In the genomic region with DNA sequence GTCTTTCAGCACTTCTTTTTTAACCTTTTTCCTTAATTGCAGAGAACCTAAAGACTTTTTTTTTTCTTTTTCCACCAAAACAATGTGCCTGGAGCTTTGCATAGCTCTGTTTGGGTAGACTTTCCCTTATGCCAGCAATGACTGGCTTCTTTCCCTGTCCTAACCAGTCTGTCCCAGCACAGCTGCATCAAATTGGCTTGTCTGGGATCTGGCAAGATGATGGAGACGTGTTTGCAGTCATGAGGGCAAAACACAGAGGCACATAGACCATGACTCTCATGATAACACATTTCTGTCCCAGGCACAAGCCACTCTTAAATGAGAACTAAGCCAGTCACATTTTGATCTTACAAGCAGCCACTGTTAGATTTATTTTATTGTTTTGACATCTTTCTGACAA, we compare ENCODE assay signal across 26 cellular contexts. TPM values are rescaled to one million over a fixed set of nuclear protein-coding genes. Genes with fewer than 3 reads are reported as not detected.
A peak's percentile ranks its signal among the peaks of the same experiment; 100 is the strongest.
DNase-seq lines count a peak whose midpoint lies in the region; ATAC-seq and TF ChIP-seq lines count a peak whose summit lies in the region.
"Had no signal": no experiment of that assay in that cellular context is flagged by ENCODE, and none has a peak within 500 bp of the region (broad histone marks: within the 10 kb centered on the region; RNA-seq: fewer than 3 reads in every experiment).

No MANE protein-coding gene starts in this region.

- H2AK5ac ChIP-seq in H9 (ENCODE audit: insufficient read length, low read length): no peak overlapping the region

- no peaks in the 10 kb centered on the region for H3K36me3 ChIP-seq in aorta (ENCODE audit: control insufficient read depth in 1 of 2, insufficient read depth in 2 of 2, low read length in 1 of 2)
- H3K36me3 ChIP-seq: BE2C, HAP-1, MG63, SJCRH30 had no signal

- H3K27me3 ChIP-seq in aorta (ENCODE audit: control insufficient read depth in 1 of 2, insufficient read depth in 2 of 2, low read length in 1 of 2): no peaks in the 10 kb centered on the region
- H3K27me3 ChIP-seq in H9 (ENCODE audit: insufficient read depth, low read length): no peaks in the 10 kb centered on the region
- H3K27me3 ChIP-seq: SJCRH30 had no signal

- WGBS in aorta, 2 donors: 4 to 8% methylated on average over 1 of the region's 1 CpG
- no CpG with 5 or more reads among the region's 1 CpG for WGBS in H9 (ENCODE audit: extremely low coverage, insufficient read length, low lambda C conversion rate)

- H4K20me1 ChIP-seq in H9 (ENCODE audit: control insufficient read depth, insufficient read depth, insufficient read length): no peaks in the 10 kb centered on the region

- TF ChIP-seq CTCF in osteocyte (IDR thresholded peaks at IDR 0.05) (no peak), H9 (conservative IDR thresholded peaks at IDR 0.05) (no peak)

- H3K4me3 Mint-ChIP-seq in osteocyte (ENCODE audit: unreplicated experiment) (no peak overlapping the region), H9 (no peak overlapping the region)
- H3K4me3 Mint-ChIP-seq: CD8-positive, alpha-beta memory T cell; GM23338; HFFc6 had no signal

- no peaks in the 10 kb centered on the region for H3K23me2 ChIP-seq in H9 (ENCODE audit: insufficient read length, low read depth, low read length, poor library complexity, severe bottlenecking)

- no peak overlapping the region for H3T11ph ChIP-seq in H9 (ENCODE audit: low read length)

- no peaks in the 10 kb centered on the region for H3K79me2 ChIP-seq in H9 (ENCODE audit: insufficient read depth, low read length)

- H3K9me3 ChIP-seq in aorta (ENCODE audit: control insufficient read depth, low read length): no peaks in the 10 kb centered on the region
- H3K9me3 ChIP-seq in H9 (ENCODE audit: control insufficient read depth, low read depth, low read length): no peaks in the 10 kb centered on the region
- H3K9me3 ChIP-seq: BE2C, HAP-1, MG63, SJCRH30 had no signal

- no peak overlapping the region for H3K9ac ChIP-seq in H9 (ENCODE audit: extremely low read depth, insufficient read length, low read length)

- H3K4me3 ChIP-seq in aorta (ENCODE audit: low read length in 2 of 2): no peak overlapping the region
- H3K4me3 ChIP-seq: GM23338, HAP-1, MG63, SJCRH30 had no signal

- ATAC-seq in Right ventricle myocardium inferior (peak; percentile 79), left cardiac atrium (no peak), aorta (ENCODE audit: low FRiP score) (peak; percentile 41)
- ATAC-seq: GM23338 had no signal

- H2BK120ac ChIP-seq in H9 (ENCODE audit: low read depth, low read length, poor library complexity, severe bottlenecking): no peak overlapping the region

- no peak overlapping the region for H3K56ac ChIP-seq in H9 (ENCODE audit: insufficient read length, low read depth, low read length)

- no peak overlapping the region for H4K8ac ChIP-seq in H9 (replicated peaks; ENCODE audit: insufficient read length, low read depth, low read length)

- H3K4me2 ChIP-seq in H9 (ENCODE audit: insufficient read depth, insufficient read length, low read length): no peak overlapping the region
- H3K4me2 ChIP-seq: GM23338 had no signal

- intact Hi-C loops in Right ventricle myocardium inferior (cut with DNase I): no loop called here
- intact Hi-C loops in left cardiac atrium (cut with DNase I): loop anchor here in 1 of 2 donors (5.0 kb wide), 1 partner anchor 454 kb away; no protein-coding TSS in a partner anchor
- intact Hi-C loops in head of caudate nucleus (cut with DNase I): loop anchor here (5.0 to 10.0 kb wide), 4 partner anchors 181 to 891 kb away; no protein-coding TSS in a partner anchor
- intact Hi-C loops in aorta (cut with DNase I): loop anchor here in 1 of 2 donors (2.0 to 5.0 kb wide), 2 partner anchors 453 to 614 kb away; a partner anchor contains a TSS

- no peak overlapping the region for H2BK12ac ChIP-seq in H9 (ENCODE audit: insufficient read length, low read depth, low read length)

- H2AFZ ChIP-seq in H9 (ENCODE audit: low read length): no peak overlapping the region
- H2AFZ ChIP-seq: GM23338 had no signal

- peaks cover 9% of the 10 kb centered on the region for H3K36me3 Mint-ChIP-seq in osteocyte (ENCODE audit: unreplicated experiment)
- peaks cover 0 to 4% (median 3%) of the 10 kb centered on the region in 3 experiments; a peak in 5 of 7 replicates for H3K36me3 Mint-ChIP-seq in H9 (ENCODE audit: insufficient read depth in 1 of 3, low read depth in 3 of 3)
- H3K36me3 Mint-ChIP-seq: CD14-positive monocyte; CD8-positive, alpha-beta memory T cell had no signal

- no peak overlapping the region for H4K91ac ChIP-seq in H9 (ENCODE audit: insufficient read length, low read depth, low read length)

- H3K9me3 Mint-ChIP-seq in osteocyte (ENCODE audit: unreplicated experiment) (no peaks in the 10 kb centered on the region), H9 (peaks cover 4 to 8% of the 10 kb centered on the region in 2 experiments; a peak in 4 of 5 replicates)
- H3K9me3 Mint-ChIP-seq: CD8-positive, alpha-beta memory T cell; HFFc6 had no signal

- H3K4me1 Mint-ChIP-seq in osteocyte (ENCODE audit: unreplicated experiment): peaks cover 38% of the 10 kb centered on the region
- no peaks in the 10 kb centered on the region; a peak in 1 of 4 replicates for H3K4me1 Mint-ChIP-seq in H9
- H3K4me1 Mint-ChIP-seq: CD8-positive, alpha-beta memory T cell had no signal

- no peak overlapping the region for H3K18ac ChIP-seq in H9 (ENCODE audit: insufficient read length, low read depth, low read length)

- no peak for DNase-seq in Right ventricle myocardium inferior (ENCODE audit: missing footprints)
- DNase-seq in left cardiac atrium: no peak
- DNase-seq in head of caudate nucleus: peak in 22 of 42 donors; percentile 17 to 76 (median 44)
- DNase-seq in osteocyte (ENCODE audit: extremely low spot score, unreplicated experiment): no peak
- no peak for DNase-seq in aorta
- DNase-seq in NCI-H2029 treated with DMSO at 0.1 percent for 48 hours (lab: John Stamatoyannopoulos, UW): no peak
- DNase-seq in H9: no peak
- DNase-seq: BE2C; CD8-positive, alpha-beta memory T cell; DMS153; DND-41; HFFc6; IMR-90; KG1; MG63; NCI-H1105 treated with DMSO at 0.1 percent for 48 hours; NCI-H146; NCI-H1930; NCI-H446; NCI-H524 treated with DMSO at 0.1 percent for 48 hours; NCI-H774; SJCRH30 had no signal

- H2BK15ac ChIP-seq in H9 (ENCODE audit: low read depth, low read length): no peak overlapping the region

- H3K4ac ChIP-seq in H9 (ENCODE audit: low read depth, low read length): no peak overlapping the region

- no peaks in the 10 kb centered on the region for H3K79me1 ChIP-seq in H9 (ENCODE audit: insufficient read depth, low read depth, low read length, poor library complexity, severe bottlenecking)

- H3K27ac Mint-ChIP-seq in osteocyte (ENCODE audit: unreplicated experiment) (peak overlapping the region; percentile 38), H9 (no peak overlapping the region)
- H3K27ac Mint-ChIP-seq: CD14-positive monocyte; CD8-positive, alpha-beta memory T cell; GM23338; HFFc6 had no signal

- no peak overlapping the region for H4K5ac ChIP-seq in H9 (ENCODE audit: insufficient read length, low read depth, low read length)

- H3K23ac ChIP-seq in H9 (ENCODE audit: insufficient read length, low read depth, low read length): no peak overlapping the region

- H3K27me3 Mint-ChIP-seq in osteocyte (ENCODE audit: unreplicated experiment) (no peaks in the 10 kb centered on the region), H9 (ENCODE audit: low read depth) (peaks cover 3% of the 10 kb centered on the region; the same call in 1 of the 2 replicates)

- no peak overlapping the region for H2BK20ac ChIP-seq in H9 (ENCODE audit: low read depth, low read length, poor library complexity, severe bottlenecking)

- H3K27ac ChIP-seq in aorta (ENCODE audit: low read depth in 1 of 2, low read length in 2 of 2): peak overlapping the region in 1 of 2 donors; percentile 25
- no peak overlapping the region for H3K27ac ChIP-seq in H9 (ENCODE audit: insufficient read length, low read depth, low read length)
- H3K27ac ChIP-seq: 22Rv1, SJCRH30 had no signal

- peaks cover 0 to 2% of the 10 kb centered on the region in 2 donors for H3K4me1 ChIP-seq in aorta (ENCODE audit: control insufficient read depth in 1 of 2, insufficient read depth in 2 of 2, low read length in 2 of 2)
- no peaks in the 10 kb centered on the region for H3K4me1 ChIP-seq in H9 (ENCODE audit: insufficient read depth, low read length)
- H3K4me1 ChIP-seq: BE2C, SJCRH30 had no signal

- H3K14ac ChIP-seq in H9 (ENCODE audit: insufficient read depth, low read length): no peak overlapping the region

- no peak overlapping the region for H2BK5ac ChIP-seq in H9 (ENCODE audit: insufficient read length, low read length)

RNA-seq across cellular contexts. Expression of a gene that starts 16.5 kb away (rescaled TPM):
- total RNA-seq in Right ventricle myocardium inferior (57.5 TPM), left cardiac atrium (1 to 10 TPM; 2.1 to 2.5 TPM), osteocyte (22.7 and 25.8 TPM in 2 replicates), aorta (10 to 100 TPM; 19.1 to 23.9 TPM), H9 (2021) (5.6 and 6.6 TPM in 2 replicates)
- polyA plus RNA-seq in aorta: 10 to 100 TPM; 25.0 to 46.1 TPM
- total RNA-seq: HFFc6, IMR-90 had no signal
- polyA plus RNA-seq: CD14-positive monocyte, IMR-90 had no signal

RNA-seq across cellular contexts. Expression of a gene that starts 24.8 kb away (rescaled TPM):
- 12.5 TPM for total RNA-seq in Right ventricle myocardium inferior
- 10 to 100 TPM; 18.4 to 24.8 TPM for total RNA-seq in left cardiac atrium
- total RNA-seq in osteocyte: 63.5 and 65.7 TPM in 2 replicates
- 10 to 100 TPM; 57.1 to 82.1 TPM for total RNA-seq in aorta
- polyA plus RNA-seq in aorta: 10 to 100 TPM; 12.3 to 23.6 TPM
- 7.1 and 9.4 TPM in 2 replicates for total RNA-seq in H9 (2021)

Comparison
In these comparisons a context has a peak if more than half of its experiments do, and no peak if none do; other contexts are left out.
1. ATAC-seq: peak in Right ventricle myocardium inferior (single experiment) and aorta (single experiment); none in left cardiac atrium (0 of 2).
2. DNase-seq: peak in head of caudate nucleus (22 of 42); none in Right ventricle myocardium inferior (single experiment), left cardiac atrium (single experiment), osteocyte (single experiment), aorta (0 of 2), NCI-H2029 treated with DMSO at 0.1 percent for 48 hours (single experiment) and H9 (single experiment).